ENCODE assay signal across 1 cellular context in genomic region chr4:150306719-150307118, GRCh38.
TF ChIP-seq lines count a peak whose summit lies in the region.

No MANE protein-coding gene starts in this region.

TF ChIP-seq in IMR-90, 13 proteins besides CTCF, POLR2A, EP300 and RAD21 (continued from another document):
- no peak for TF ChIP-seq ELK1 (IDR thresholded peaks at IDR 0.05; ENCODE audit: borderline replicate concordance, low read depth, low read length)
- TF ChIP-seq RFX5 (IDR thresholded peaks at IDR 0.05; ENCODE audit: low read depth, low read length) = no peak
- TF ChIP-seq RCOR1 (IDR thresholded peaks at IDR 0.05; ENCODE audit: insufficient replicate concordance, low read length) = no peak
